In genomic region chr22:23849009-23850006, GRCh38 we compare ENCODE assay signal across 8 cellular contexts. TPM values are rescaled to one million over a fixed set of nuclear protein-coding genes. Genes with fewer than 3 reads are reported as not detected.
A peak's percentile ranks its signal among the peaks of the same experiment; 100 is the strongest.
DNase-seq lines count a peak whose midpoint lies in the region; ATAC-seq and TF ChIP-seq lines count a peak whose summit lies in the region.

No MANE protein-coding gene starts in this region.

- H3K4me1 ChIP-seq in CD8-positive, alpha-beta T cell (ENCODE audit: insufficient read depth, low read length): peaks cover 3% of the 10 kb centered on the region
- H3K4me1 ChIP-seq in colonic mucosa (peaks cover 9% of the 10 kb centered on the region), lung (ENCODE audit: control insufficient read depth in 2 of 2, insufficient read depth in 2 of 2, low read length in 2 of 2) (peaks cover 6 to 12% of the 10 kb centered on the region in 2 donors)

- H3K9ac ChIP-seq in colonic mucosa (ENCODE audit: low read depth in 2 of 2, low read length in 2 of 2): no peak overlapping the region

- no peaks in the 10 kb centered on the region for H3K4me1 Mint-ChIP-seq in CD8-positive, alpha-beta T cell (ENCODE audit: low read depth)
- H3K4me1 Mint-ChIP-seq in activated CD4-positive, alpha-beta T cell treated with anti-CD3 and anti-CD28 coated beads, Interleukin-2, amount 10 ng/mL, durations not matched to agents 7 days and 5 days: peaks cover 6% of the 10 kb centered on the region

- H3K4me3 Mint-ChIP-seq in CD8-positive, alpha-beta T cell: no peak overlapping the region
- no peak overlapping the region for H3K4me3 Mint-ChIP-seq in activated CD4-positive, alpha-beta T cell treated with anti-CD3 and anti-CD28 coated beads, Interleukin-2, amount 10 ng/mL, durations not matched to agents 7 days and 5 days

- H3K27ac ChIP-seq in CD8-positive, alpha-beta T cell (ENCODE audit: low read depth, low read length): no peak overlapping the region
- H3K27ac ChIP-seq in colonic mucosa (no peak overlapping the region), lung (ENCODE audit: low read depth in 1 of 2, low read length in 1 of 2) (no peak overlapping the region)

- no peak overlapping the region for H3K27ac Mint-ChIP-seq in CD8-positive, alpha-beta T cell
- H3K27ac Mint-ChIP-seq in activated CD4-positive, alpha-beta T cell treated with anti-CD3 and anti-CD28 coated beads, Interleukin-2, amount 10 ng/mL, durations not matched to agents 7 days and 5 days: no peak overlapping the region

- H3K9me3 ChIP-seq in CD8-positive, alpha-beta T cell (ENCODE audit: low read length): no peaks in the 10 kb centered on the region
- H3K9me3 ChIP-seq in colonic mucosa (no peaks in the 10 kb centered on the region), lung (ENCODE audit: control insufficient read depth in 2 of 2, insufficient read depth in 1 of 2, low read length in 1 of 2) (no peaks in the 10 kb centered on the region)

- POLR2A ChIA-PET in CD8-positive, alpha-beta T cell (lab: Charles Lee): interaction anchor here (0.7 to 1.8 kb wide), 2 partner anchors 8 to 9 kb away, joined by 4 to 5 read pairs; partner anchors contain the start of gene SLC2A11
- POLR2A ChIA-PET in activated CD4-positive, alpha-beta T cell treated with anti-CD3 and anti-CD28 coated beads, Interleukin-2, amount 10 ng/mL, durations not matched to agents 7 days and 5 days (lab: Charles Lee): no interaction called here

- peak; percentile 98 for ATAC-seq in CD8-positive, alpha-beta T cell
- ATAC-seq in lung (ENCODE audit: insufficient read depth, low FRiP score) (peak; percentile 88), GM18873 (IDR thresholded peaks at IDR 0.05; ENCODE audit: low FRiP score, unreplicated experiment) (no peak)

- no peaks in the 10 kb centered on the region for H3K36me3 ChIP-seq in CD8-positive, alpha-beta T cell (ENCODE audit: insufficient read depth, low read length)
- H3K36me3 ChIP-seq in colonic mucosa (no peaks in the 10 kb centered on the region), lung (ENCODE audit: control insufficient read depth in 2 of 2, insufficient read depth in 2 of 2, low read length in 2 of 2) (no peaks in the 10 kb centered on the region)

- peak; percentile 70 to 93 (median 83) for DNase-seq in CD8-positive, alpha-beta T cell
- no peak for DNase-seq in HFF-Myc (ENCODE audit: extremely low read depth, low read depth)
- peak; percentile 44 for DNase-seq in NCI-H510A treated with DMSO at 0.1 percent for 48 hours (lab: John Stamatoyannopoulos, UW)
- DNase-seq in activated CD4-positive, alpha-beta T cell treated with anti-CD3 and anti-CD28 coated beads, Interleukin-2, amount 10 ng/mL, durations not matched to agents 7 days and 5 days: peak; percentile 85
- peak; percentile 88 for DNase-seq in colonic mucosa
- peak; percentile 86 for DNase-seq in lung (ENCODE audit: low spot score)
- peak; percentile 73 for DNase-seq in stimulated activated CD8-positive, alpha-beta memory T cell treated with anti-CD3 and anti-CD28 coated beads, Interleukin-12 subunit alpha, Interleukin-12 subunit beta, amount 100 ng/mL, for 4 hours (ENCODE audit: low read depth)

- no peaks in the 10 kb centered on the region for H3K36me3 Mint-ChIP-seq in CD8-positive, alpha-beta T cell
- H3K36me3 Mint-ChIP-seq in activated CD4-positive, alpha-beta T cell treated with anti-CD3 and anti-CD28 coated beads, Interleukin-2, amount 10 ng/mL, durations not matched to agents 7 days and 5 days (ENCODE audit: low read depth): no peaks in the 10 kb centered on the region

- TF ChIP-seq CTCF in CD8-positive, alpha-beta T cell (IDR thresholded peaks at IDR 0.05): peak; percentile 96
- peak; percentile 97 for TF ChIP-seq CTCF in HFF-Myc (IDR thresholded peaks at IDR 0.05; ENCODE audit: low read depth, low read length, missing control alignments)
- peak; percentile 99 for TF ChIP-seq CTCF in colonic mucosa (IDR thresholded peaks at IDR 0.05)
- TF ChIP-seq CTCF in lung (IDR thresholded peaks at IDR 0.05; ENCODE audit: control extremely low read depth, extremely low read depth): peak; percentile 97

- H3K4me3 ChIP-seq in CD8-positive, alpha-beta T cell (ENCODE audit: low read depth, low read length): no peak overlapping the region
- H3K4me3 ChIP-seq in HFF-Myc (replicated peaks; ENCODE audit: low read depth, low read length) (no peak overlapping the region), colonic mucosa (no peak overlapping the region), lung (no peak overlapping the region)

- no peaks in the 10 kb centered on the region for H3K9me3 Mint-ChIP-seq in CD8-positive, alpha-beta T cell
- no peaks in the 10 kb centered on the region for H3K9me3 Mint-ChIP-seq in activated CD4-positive, alpha-beta T cell treated with anti-CD3 and anti-CD28 coated beads, Interleukin-2, amount 10 ng/mL, durations not matched to agents 7 days and 5 days

- intact Hi-C loops in CD8-positive, alpha-beta T cell (cut with DNase I, micrococcal nuclease): loop anchor here (5.0 to 10.0 kb wide), 4 partner anchors 82 to 535 kb away; partner anchors contain the start of gene CHCHD10 (in 1 of the 2)
- intact Hi-C loops in colonic mucosa (cut with DNase I): loop anchor here (5.0 kb wide), 2 partner anchors 82 to 307 kb away; partner anchors contain the start of gene CHCHD10

- 27 to 40% methylated on average over 50 to 62 of the region's 62 CpGs for WGBS in lung, 2 donors

- CTCF ChIA-PET in CD8-positive, alpha-beta T cell (lab: Charles Lee): interaction anchor here (0.6 to 8.4 kb wide), 46 partner anchors 9 to 535 kb away, joined by 3 to 69 read pairs (median 6); partner anchors contain the start of genes CHCHD10, DERL3, DRICH1 and MMP11
- CTCF ChIA-PET in activated CD4-positive, alpha-beta T cell treated with anti-CD3 and anti-CD28 coated beads, Interleukin-2, amount 10 ng/mL, durations not matched to agents 7 days and 5 days (lab: Charles Lee): interaction anchor here (0.6 to 3.0 kb wide), 20 partner anchors 9 to 227 kb away, joined by 3 to 28 read pairs (median 4); partner anchors contain the start of genes CHCHD10, DERL3, MIF and SLC2A11

- no peaks in the 10 kb centered on the region for H3K27me3 Mint-ChIP-seq in CD8-positive, alpha-beta T cell (ENCODE audit: low read depth)
- peaks cover 16% of the 10 kb centered on the region for H3K27me3 Mint-ChIP-seq in activated CD4-positive, alpha-beta T cell treated with anti-CD3 and anti-CD28 coated beads, Interleukin-2, amount 10 ng/mL, durations not matched to agents 7 days and 5 days

- H3K27me3 ChIP-seq in CD8-positive, alpha-beta T cell (ENCODE audit: insufficient read depth, low read length): no peaks in the 10 kb centered on the region
- H3K27me3 ChIP-seq in colonic mucosa (no peaks in the 10 kb centered on the region), lung (ENCODE audit: control insufficient read depth, insufficient read depth) (no peaks in the 10 kb centered on the region)

RNA-seq across cellular contexts. Expression of gene SLC2A11, which starts 8.4 kb away (rescaled TPM):
- total RNA-seq in CD8-positive, alpha-beta T cell: 10 to 100 TPM; 12.7 to 14.3 TPM
- 1 to 10 TPM; 7.8 to 8.8 TPM for total RNA-seq in activated CD4-positive, alpha-beta T cell treated with anti-CD3 and anti-CD28 coated beads, Interleukin-2, amount 10 ng/mL, durations not matched to agents 7 days and 5 days
- total RNA-seq in colonic mucosa (1 to 10 TPM; 8.3 to 9.6 TPM), lung (10 to 100 TPM; 11.1 to 14.1 TPM)
- 1 to 10 TPM; 3.9 to 9.6 TPM for polyA plus RNA-seq in lung

RNA-seq across cellular contexts. Expression of gene DERL3, which starts 10.5 kb away (rescaled TPM):
- total RNA-seq in CD8-positive, alpha-beta T cell: under 1 TPM; 0.81 to 0.92 TPM
- total RNA-seq in activated CD4-positive, alpha-beta T cell treated with anti-CD3 and anti-CD28 coated beads, Interleukin-2, amount 10 ng/mL, durations not matched to agents 7 days and 5 days: 1 to 10 TPM; 9.0 to 9.9 TPM
- 10 to 100 TPM in 1 of 2 donors, 1 to 10 TPM in 1; 9.1 to 20.2 TPM for total RNA-seq in colonic mucosa
- 10 to 100 TPM in 1 of 2 donors, 1 to 10 TPM in 1; 6.1 to 15.1 TPM for total RNA-seq in lung
- 1 to 10 TPM; 6.7 to 8.4 TPM for polyA plus RNA-seq in lung

RNA-seq across cellular contexts. Expression of gene MIF, which starts 44.9 kb away (rescaled TPM):
- total RNA-seq in CD8-positive, alpha-beta T cell: 100 to 1,000 TPM; 181 to 191 TPM
- total RNA-seq in activated CD4-positive, alpha-beta T cell treated with anti-CD3 and anti-CD28 coated beads, Interleukin-2, amount 10 ng/mL, durations not matched to agents 7 days and 5 days: 100 to 1,000 TPM; 716 to 730 TPM
- total RNA-seq in colonic mucosa (100 to 1,000 TPM; 621 to 869 TPM), lung (100 to 1,000 TPM in 1 of 2 donors, 10 to 100 TPM in 1; 71.8 to 751 TPM)
- 100 to 1,000 TPM; 850 to 887 TPM for polyA plus RNA-seq in lung
